Comparison of ENCODE assay signal across 1 cellular context in genomic region chr22:44701187-44701586, GRCh38.
TF ChIP-seq lines count a peak whose summit lies in the region.

No MANE protein-coding gene starts in this region.

TF ChIP-seq in WTC11, 78 proteins besides CTCF, POLR2A, EP300 and RAD21 (continued from another document):
- TF ChIP-seq ZNF425 (CRISPR knock-in tag; conservative IDR thresholded peaks at IDR 0.05) (no peak), GRHL2 (CRISPR knock-in tag; IDR thresholded peaks at IDR 0.05; ENCODE audit: insufficient replicate concordance, severe bottlenecking) (no peak), NR2C2 (CRISPR knock-in tag; IDR thresholded peaks at IDR 0.05) (no peak), ZNF138 (CRISPR knock-in tag; conservative IDR thresholded peaks at IDR 0.05) (no peak)
TF ChIP-seq in WTC11: peak in this region for 0.
